14 cellular contexts compared by ENCODE assay signal in genomic region chr6:79810153-79810806, GRCh38.
DNase-seq lines count a peak whose midpoint lies in the region; TF ChIP-seq lines count a peak whose summit lies in the region.
"Had no signal": no experiment of that assay in that cellular context is flagged by ENCODE, and none has a peak within 500 bp of the region (broad histone marks: within the 10 kb centered on the region; RNA-seq: fewer than 3 reads in every experiment).

No MANE protein-coding gene starts in this region.

- H3K4me2 ChIP-seq in parathyroid adenoma (ENCODE audit: low read length), result no peak overlapping the region
- H3K4me2 ChIP-seq: KMS-11 had no signal

- no peak for TF ChIP-seq CTCF in HFFc6 (IDR thresholded peaks at IDR 0.05)
- no peak for TF ChIP-seq CTCF in parathyroid adenoma (IDR thresholded peaks at IDR 0.05)

- no peaks in the 10 kb centered on the region for H3K9me3 ChIP-seq in parathyroid adenoma (ENCODE audit: control insufficient read depth, low read length)
- H3K9me3 ChIP-seq: HAP-1 had no signal

- H3K36me3 ChIP-seq in parathyroid adenoma (ENCODE audit: control insufficient read depth, insufficient read depth, low read length), result no peaks in the 10 kb centered on the region
- H3K36me3 ChIP-seq: HAP-1 had no signal

- peaks cover 11% of the 10 kb centered on the region for H3K9me3 Mint-ChIP-seq in HFFc6

- no peaks in the 10 kb centered on the region for H3K79me2 ChIP-seq in parathyroid adenoma

- no peak overlapping the region for H3K27ac Mint-ChIP-seq in HFFc6
- H3K27ac Mint-ChIP-seq: activated CD4-positive, alpha-beta memory T cell treated with anti-CD3 and anti-CD28 coated beads for 36 hours; natural killer cell treated with Interleukin-12 subunit alpha and Interleukin-12 subunit beta and Interleukin-15 and Interleukin-18, amount 100 ng/mL, for 72 hours; T-helper 1 cell treated with Interleukin-12 subunit alpha and Interleukin-12 subunit beta and Interleukin-4 antibody, amounts not matched to agents 30 μg/mL and 1 μg/mL, for 36 hours had no signal

- H3K4me3 ChIP-seq in parathyroid adenoma (ENCODE audit: low read depth, low read length), result no peak overlapping the region
- H3K4me3 ChIP-seq: GM12878, HAP-1 had no signal

- H3K27me3 Mint-ChIP-seq in HFFc6 (ENCODE audit: insufficient read depth), result no peaks in the 10 kb centered on the region; the same call in 1 of the 2 replicates

- no peak for DNase-seq in HFFc6
- peak; percentile 94 for DNase-seq in NCI-H345 (lab: John Stamatoyannopoulos, UW)
- no peak for DNase-seq in NCI-H226
- no peak for DNase-seq in stimulated activated CD4-positive, alpha-beta T cell treated with anti-CD3 and anti-CD28 coated beads, Interleukin-1b, Interleukin-23, amount 100 ng/mL, for 48 hours
- no peak for DNase-seq in GM19238 (ENCODE audit: insufficient read length, low spot score)
- DNase-seq: activated CD4-positive, alpha-beta memory T cell treated with anti-CD3 and anti-CD28 coated beads for 36 hours; activated naive CD4-positive, alpha-beta T cell had no signal

- no peaks in the 10 kb centered on the region for H3K36me3 Mint-ChIP-seq in HFFc6 (ENCODE audit: low read depth)
- H3K36me3 Mint-ChIP-seq: activated CD4-positive, alpha-beta memory T cell treated with anti-CD3 and anti-CD28 coated beads for 36 hours; natural killer cell treated with Interleukin-12 subunit alpha and Interleukin-12 subunit beta and Interleukin-15 and Interleukin-18, amount 100 ng/mL, for 72 hours had no signal

- H3K4me1 Mint-ChIP-seq in HFFc6 (ENCODE audit: low read depth), result peaks cover 8% of the 10 kb centered on the region

- H3K4me3 Mint-ChIP-seq in HFFc6, result peak overlapping the region; percentile 4; the same call in 1 of the 2 replicates
- H3K4me3 Mint-ChIP-seq: activated CD4-positive, alpha-beta memory T cell treated with anti-CD3 and anti-CD28 coated beads for 36 hours; natural killer cell treated with Interleukin-12 subunit alpha and Interleukin-12 subunit beta and Interleukin-15 and Interleukin-18, amount 100 ng/mL, for 72 hours; T-helper 1 cell treated with Interleukin-12 subunit alpha and Interleukin-12 subunit beta and Interleukin-4 antibody, amounts not matched to agents 30 μg/mL and 1 μg/mL, for 36 hours had no signal

- peak overlapping the region; percentile 63 for H2AFZ ChIP-seq in parathyroid adenoma

- H3K27me3 ChIP-seq in parathyroid adenoma (ENCODE audit: control insufficient read depth, insufficient read depth, low read length), result no peaks in the 10 kb centered on the region

- H3K4me1 ChIP-seq in parathyroid adenoma, result peaks cover 36% of the 10 kb centered on the region
- H3K4me1 ChIP-seq: HAP-1 had no signal

- peak overlapping the region; percentile 63 for H3K27ac ChIP-seq in cingulate gyrus (ENCODE audit: low read depth, low read length)
- no peak overlapping the region for H3K27ac ChIP-seq in parathyroid adenoma
- H3K27ac ChIP-seq: KMS-11 had no signal

- no peak overlapping the region for H3K9ac ChIP-seq in parathyroid adenoma
- H3K9ac ChIP-seq: KMS-11 had no signal
